In genomic region chr12:401235-402126, GRCh38 we compare ENCODE assay signal across 1 cellular context.
TF ChIP-seq lines count a peak whose summit lies in the region.

CCDC77 (plus strand) TSS chr12:401644; CDS start chr12:409384, 7,740 bp downstream.

TF ChIP-seq in K562, 482 proteins besides CTCF, POLR2A, EP300 and RAD21 (continued from another document):
- TF ChIP-seq HMBOX1 (IDR thresholded peaks at IDR 0.05), result 0 out of 2 replicates have a peak, but pooled peaks have one; percentile 18
- peak; percentile 82 for TF ChIP-seq POLR2B (IDR thresholded peaks at IDR 0.05; ENCODE audit: low read depth, partially characterized antibody)
- peak; percentile 84 for TF ChIP-seq CXXC5 (CRISPR knock-in tag; IDR thresholded peaks at IDR 0.05)
- peak; percentile 81 for TF ChIP-seq NEUROD1 (IDR thresholded peaks at IDR 0.05; ENCODE audit: borderline replicate concordance, low read depth, low read length, partially characterized antibody)
- TF ChIP-seq USF1 (CRISPR knock-in tag; IDR thresholded peaks at IDR 0.05), result peak; percentile 28; the same call in 1 of the 2 replicates
- peak; percentile 63; the same call in 1 of the 2 replicates for TF ChIP-seq CREB1 (IDR thresholded peaks at IDR 0.05)
- peak; percentile 78 for TF ChIP-seq CREB1 (CRISPR knock-in tag; IDR thresholded peaks at IDR 0.05)
- peak; percentile 93 for TF ChIP-seq ZNF143 (CRISPR knock-in tag; IDR thresholded peaks at IDR 0.05)
- TF ChIP-seq TEAD1 (CRISPR knock-in tag; IDR thresholded peaks at IDR 0.05), result 0 out of 4 replicates have a peak, but pooled peaks of 1 of the 2 experiments have one; percentile 28
- TF ChIP-seq NCOA6 (IDR thresholded peaks at IDR 0.05), result no peak
- TF ChIP-seq HNRNPUL1 (IDR thresholded peaks at IDR 0.05; ENCODE audit: low read length), result no peak
- peak; percentile 82 for TF ChIP-seq NFYB (IDR thresholded peaks at IDR 0.05; ENCODE audit: extremely low read depth, insufficient read length)
